In genomic region chr18:58495202-58495601, GRCh38 we compare ENCODE assay signal across 17 cellular contexts.
A peak's percentile ranks its signal among the peaks of the same experiment; 100 is the strongest.
DNase-seq lines count a peak whose midpoint lies in the region; ATAC-seq, FAIRE-seq and TF ChIP-seq lines count a peak whose summit lies in the region.
"Had no signal": no experiment of that assay in that cellular context is flagged by ENCODE, and none has a peak within 500 bp of the region (broad histone marks: within the 10 kb centered on the region; RNA-seq: fewer than 3 reads in every experiment).

No MANE protein-coding gene starts in this region.

- H3K4me3 Mint-ChIP-seq in activated CD4-positive, alpha-beta memory T cell treated with anti-CD3 and anti-CD28 coated beads for 36 hours: no peak overlapping the region
- H3K4me3 Mint-ChIP-seq: activated CD4-positive, alpha-beta T cell treated with anti-CD3 and anti-CD28 coated beads, Interleukin-2, amount 10 ng/mL, durations not matched to agents 24 days and 14 days; activated T-cell treated with anti-CD3 and anti-CD28 coated beads, Interleukin-2, amount 50 U/mL, for 72 hours; dendritic cell treated with granulocyte-macrophage colony-stimulating factor and Interleukin-4, amounts not matched to agents 40 ng/mL and 50 ng/mL, for 4 days; GM23338; T-helper 1 cell treated with Interleukin-12 subunit alpha and Interleukin-12 subunit beta and Interleukin-4 antibody, amounts not matched to agents 30 μg/mL and 1 μg/mL, for 36 hours had no signal

- TF ChIP-seq POLR2A in A549 (IDR thresholded peaks at IDR 0.05; ENCODE audit: low read length): no peak

- peaks cover 5% of the 10 kb centered on the region for H3F3A ChIP-seq in smooth muscle cell (ENCODE audit: low read depth)

- H3K9me3 Mint-ChIP-seq in activated CD4-positive, alpha-beta memory T cell treated with anti-CD3 and anti-CD28 coated beads for 36 hours: no peaks in the 10 kb centered on the region
- H3K9me3 Mint-ChIP-seq: activated CD4-positive, alpha-beta T cell treated with anti-CD3 and anti-CD28 coated beads, Interleukin-2, amount 10 ng/mL, durations not matched to agents 24 days and 14 days; activated T-cell treated with anti-CD3 and anti-CD28 coated beads, Interleukin-2, amount 50 U/mL, for 72 hours; dendritic cell treated with granulocyte-macrophage colony-stimulating factor and Interleukin-4, amounts not matched to agents 40 ng/mL and 50 ng/mL, for 4 days; GM23338; T-helper 1 cell treated with Interleukin-12 subunit alpha and Interleukin-12 subunit beta and Interleukin-4 antibody, amounts not matched to agents 30 μg/mL and 1 μg/mL, for 36 hours had no signal

- intact Hi-C loops in activated CD4-positive, alpha-beta memory T cell treated with anti-CD3 and anti-CD28 coated beads for 36 hours (cut with micrococcal nuclease): loop anchor here (10.0 kb wide), 1 partner anchor 170 kb away; no protein-coding TSS in a partner anchor

- no peak overlapping the region for H3K4me3 ChIP-seq in A549
- no peak overlapping the region for H3K4me3 ChIP-seq in smooth muscle cell
- H3K4me3 ChIP-seq: GM23338 had no signal

- peaks cover 30% of the 10 kb centered on the region for H3K27me3 Mint-ChIP-seq in activated CD4-positive, alpha-beta memory T cell treated with anti-CD3 and anti-CD28 coated beads for 36 hours

- H4K20me1 ChIP-seq in smooth muscle cell (ENCODE audit: low read depth): no peaks in the 10 kb centered on the region

- no peaks in the 10 kb centered on the region for H3K36me3 Mint-ChIP-seq in activated CD4-positive, alpha-beta memory T cell treated with anti-CD3 and anti-CD28 coated beads for 36 hours

- no peak for TF ChIP-seq RAD21 in A549 (conservative IDR thresholded peaks at IDR 0.05 in 1 of 2, IDR thresholded peaks at IDR 0.05 in 1 of 2)

- 70% methylated on average over 4 of the region's 4 CpGs for WGBS in A549 (ENCODE audit: missing lambda C conversion rate)
- 33% methylated on average over 4 of the region's 4 CpGs for WGBS in smooth muscle cell (ENCODE audit: low lambda C conversion rate)

- H3K27me3 ChIP-seq in smooth muscle cell (ENCODE audit: low read depth): no peaks in the 10 kb centered on the region

- H3K9ac ChIP-seq in smooth muscle cell (ENCODE audit: low read depth): no peak overlapping the region

- POLR2A ChIA-PET in A549 (lab: Yijun Ruan, JAX): no interaction called here
- POLR2A ChIA-PET in activated CD4-positive, alpha-beta memory T cell treated with anti-CD3 and anti-CD28 coated beads for 36 hours (lab: Charles Lee): no interaction called here

- H3K27ac ChIP-seq in A549 (peak overlapping the region; percentile 64 to 83; a peak in 5 of 6 replicates), smooth muscle cell (ENCODE audit: low read depth) (no peak overlapping the region)
- H3K27ac ChIP-seq: RWPE1 had no signal

- FAIRE-seq in A549 (lab: Jason Lieb, UNC): no peak

- CTCF ChIA-PET in A549 (lab: Yijun Ruan, JAX): interaction anchor here (1.2 to 4.3 kb wide), 5 partner anchors 9 to 575 kb away, joined by 3 to 22 read pairs (median 3); no protein-coding TSS in a partner anchor
- CTCF ChIA-PET in activated CD4-positive, alpha-beta memory T cell treated with anti-CD3 and anti-CD28 coated beads for 36 hours (lab: Charles Lee): interaction anchor here (0.6 to 5.3 kb wide), 8 partner anchors 9 to 273 kb away, joined by 3 to 41 read pairs (median 4); no protein-coding TSS in a partner anchor

- H3K4me1 ChIP-seq in A549 (peaks cover 11% of the 10 kb centered on the region; the same call in 2 of the 3 replicates), smooth muscle cell (ENCODE audit: low read depth) (peaks cover 3% of the 10 kb centered on the region)

- DNase-seq in A549 (ENCODE audit: low read depth in 1 of 2, low spot score in 1 of 2): no peak
- DNase-seq in fibroblast of peridontal ligament (ENCODE audit: extremely low read depth): peak; percentile 58
- DNase-seq in SHP77 treated with DMSO at 0.1 percent for 48 hours (lab: John Stamatoyannopoulos, UW): no peak
- no peak for DNase-seq in NK-92 (lab: John Stamatoyannopoulos, UW; ENCODE audit: unreplicated experiment)
- no peak for DNase-seq in smooth muscle cell (lab: John Stamatoyannopoulos, UW; ENCODE audit: unreplicated experiment)
- no peak for DNase-seq in activated CD4-positive, alpha-beta memory T cell treated with anti-CD3 and anti-CD28 coated beads for 36 hours
- DNase-seq: activated CD4-positive, alpha-beta T cell treated with anti-CD3 and anti-CD28 coated beads, Interleukin-2, amount 10 ng/mL, durations not matched to agents 24 days and 14 days; activated T-cell treated with anti-CD3 and anti-CD28 coated beads, Interleukin-2, amount 50 U/mL, for 72 hours; Calu3; mammary epithelial cell; NCI-H2029 had no signal

- no peak overlapping the region for H3K27ac Mint-ChIP-seq in activated CD4-positive, alpha-beta memory T cell treated with anti-CD3 and anti-CD28 coated beads for 36 hours
- H3K27ac Mint-ChIP-seq: activated T-cell treated with anti-CD3 and anti-CD28 coated beads, Interleukin-2, amount 50 U/mL, for 72 hours; dendritic cell treated with granulocyte-macrophage colony-stimulating factor and Interleukin-4, amounts not matched to agents 40 ng/mL and 50 ng/mL, for 4 days; T-helper 1 cell treated with Interleukin-12 subunit alpha and Interleukin-12 subunit beta and Interleukin-4 antibody, amounts not matched to agents 30 μg/mL and 1 μg/mL, for 36 hours had no signal

- no peak for ATAC-seq in A549
- peak; percentile 4 for ATAC-seq in GM18517 (IDR thresholded peaks at IDR 0.05; ENCODE audit: unreplicated experiment)
- ATAC-seq in HG02840 (IDR thresholded peaks at IDR 0.05; ENCODE audit: low FRiP score, unreplicated experiment): peak; percentile 13
- ATAC-seq: activated T-cell treated with anti-CD3 and anti-CD28 coated beads, Interleukin-2, amount 50 U/mL, for 72 hours; GM23338 had no signal

- H3K9me3 ChIP-seq in A549 (no peaks in the 10 kb centered on the region), smooth muscle cell (replicated peaks; ENCODE audit: low read depth) (no peaks in the 10 kb centered on the region)

- no peak overlapping the region for H2AFZ ChIP-seq in smooth muscle cell (ENCODE audit: low read depth)
- H2AFZ ChIP-seq: GM23338 had no signal

- no peak overlapping the region for H3K4me2 ChIP-seq in A549
- H3K4me2 ChIP-seq in smooth muscle cell: no peak overlapping the region
- H3K4me2 ChIP-seq: GM23338 had no signal

- H3K36me3 ChIP-seq in smooth muscle cell (ENCODE audit: low read depth): no peaks in the 10 kb centered on the region

- H3K79me2 ChIP-seq in smooth muscle cell (ENCODE audit: low read depth): no peaks in the 10 kb centered on the region

- TF ChIP-seq CTCF in A549 (IDR thresholded peaks at IDR 0.05) (no peak), smooth muscle cell (IDR thresholded peaks at IDR 0.05; ENCODE audit: borderline replicate concordance, insufficient read depth, poor library complexity, severe bottlenecking) (no peak)

- TF ChIP-seq EP300 in A549 (IDR thresholded peaks at IDR 0.05): no peak

- peaks cover 6% of the 10 kb centered on the region for H3K4me1 Mint-ChIP-seq in activated CD4-positive, alpha-beta memory T cell treated with anti-CD3 and anti-CD28 coated beads for 36 hours (ENCODE audit: low read depth)

TF ChIP-seq in A549, 52 proteins besides CTCF, POLR2A, EP300 and RAD21 (continues in another document):
- TF ChIP-seq JUN (IDR thresholded peaks at IDR 0.05) (no peak), CHD2 (IDR thresholded peaks at IDR 0.05; ENCODE audit: low read length, partially characterized antibody) (no peak), ZNF302 (CRISPR knock-in tag; IDR thresholded peaks at IDR 0.05) (no peak), HOXB13 (CRISPR knock-in tag; IDR thresholded peaks at IDR 0.05; ENCODE audit: low read depth) (no peak), BCL3 (IDR thresholded peaks at IDR 0.05) (no peak), HDAC2 (IDR thresholded peaks at IDR 0.05) (no peak), KDM1A (IDR thresholded peaks at IDR 0.05; ENCODE audit: low read depth) (no peak), SMC3 (IDR thresholded peaks at IDR 0.05) (no peak), BHLHE40 (IDR thresholded peaks at IDR 0.05; ENCODE audit: low read depth, low read length) (no peak), CEBPB (IDR thresholded peaks at IDR 0.05) (no peak), JUNB (IDR thresholded peaks at IDR 0.05) (no peak)
- TF ChIP-seq, protein P1, sequence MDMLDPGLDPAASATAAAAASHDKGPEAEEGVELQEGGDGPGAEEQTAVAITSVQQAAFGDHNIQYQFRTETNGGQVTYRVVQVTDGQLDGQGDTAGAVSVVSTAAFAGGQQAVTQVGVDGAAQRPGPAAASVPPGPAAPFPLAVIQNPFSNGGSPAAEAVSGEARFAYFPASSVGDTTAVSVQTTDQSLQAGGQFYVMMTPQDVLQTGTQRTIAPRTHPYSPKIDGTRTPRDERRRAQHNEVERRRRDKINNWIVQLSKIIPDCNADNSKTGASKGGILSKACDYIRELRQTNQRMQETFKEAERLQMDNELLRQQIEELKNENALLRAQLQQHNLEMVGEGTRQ (IDR thresholded peaks at IDR 0.05): no peak
- TF ChIP-seq, protein P2, sequence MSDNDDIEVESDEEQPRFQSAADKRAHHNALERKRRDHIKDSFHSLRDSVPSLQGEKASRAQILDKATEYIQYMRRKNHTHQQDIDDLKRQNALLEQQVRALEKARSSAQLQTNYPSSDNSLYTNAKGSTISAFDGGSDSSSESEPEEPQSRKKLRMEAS (IDR thresholded peaks at IDR 0.05): no peak

Comparison
In these comparisons a context has a peak if more than half of its experiments do, and no peak if none do; other contexts are left out.
1. ATAC-seq: peak in GM18517 (single experiment) and HG02840 (single experiment); none in A549 (0 of 2).